ENCODE assay signal across 8 cellular contexts in genomic region chr19:54464624-54465266, GRCh38. TPM values are rescaled to one million over a fixed set of nuclear protein-coding genes. Genes with fewer than 3 reads are reported as not detected.
DNase-seq lines count a peak whose midpoint lies in the region; TF ChIP-seq lines count a peak whose summit lies in the region.

No MANE protein-coding gene starts in this region.

- TF ChIP-seq CTCF in right atrium auricular region (IDR thresholded peaks at IDR 0.05), result peak in 1 of 2 donors; percentile 34
- peak in 1 of 4 experiments; percentile 48 for TF ChIP-seq CTCF in prostate gland (IDR thresholded peaks at IDR 0.05)
- TF ChIP-seq CTCF in uterus (IDR thresholded peaks at IDR 0.05), result peak in 1 of 4 experiments; percentile 21

- peak; percentile 63 for TF ChIP-seq POLR2A in GM10847 (IDR thresholded peaks at IDR 0.05; ENCODE audit: extremely low read depth, insufficient read length)
- peak; percentile 51 for TF ChIP-seq POLR2A in prostate gland (IDR thresholded peaks at IDR 0.05)
- TF ChIP-seq POLR2A in uterus (IDR thresholded peaks at IDR 0.05), result peak; percentile 29 to 38

- peak overlapping the region; percentile 96 to 97 for H3K27ac ChIP-seq in right atrium auricular region
- H3K27ac ChIP-seq in prostate gland, result peak overlapping the region; percentile 97 to 98
- peak overlapping the region; percentile 85 to 86 for H3K27ac ChIP-seq in uterus

- H3K36me3 ChIP-seq in H7 (replicated peaks; ENCODE audit: control insufficient read depth, insufficient read depth, low read length) (peaks cover 4% of the 10 kb centered on the region), right atrium auricular region (peaks cover 23% of the 10 kb centered on the region), prostate gland (peaks cover 0 to 6% of the 10 kb centered on the region in 2 donors), uterus (no peaks in the 10 kb centered on the region)

- WGBS in prostate gland, result 10% methylated on average over 59 of the region's 61 CpGs

- peak; percentile 96 for DNase-seq in H7
- peak; percentile 91 for DNase-seq in LoVo (ENCODE audit: low spot score)
- peak; percentile 35 for DNase-seq in T follicular helper cell (ENCODE audit: low read depth)
- peak; percentile 60 for DNase-seq in amniotic stem cell (lab: John Stamatoyannopoulos, UW)
- DNase-seq in right atrium auricular region (ENCODE audit: low spot score), result peak; percentile 94
- DNase-seq in prostate gland (ENCODE audit: low spot score), result peak; percentile 90
- peak; percentile 75 to 77 for DNase-seq in uterus

- H3K4me3 ChIP-seq in H7 (ENCODE audit: insufficient read depth, low read depth, low read length) (peak overlapping the region; percentile 73), right atrium auricular region (peak overlapping the region; percentile 53 to 72), prostate gland (peak overlapping the region; percentile 38 to 83), uterus (peak overlapping the region; percentile 37 to 58)

- no peaks in the 10 kb centered on the region for H3K9me3 ChIP-seq in right atrium auricular region
- no peaks in the 10 kb centered on the region for H3K9me3 ChIP-seq in prostate gland
- H3K9me3 ChIP-seq in uterus, result no peaks in the 10 kb centered on the region

- H3K4me1 ChIP-seq in right atrium auricular region (peaks cover 0 to 39% of the 10 kb centered on the region in 2 donors), prostate gland (replicated peaks) (peaks cover 13% of the 10 kb centered on the region), uterus (no peaks in the 10 kb centered on the region)

- intact Hi-C loops in prostate gland (cut with DNase I) (no loop called here), uterus (cut with DNase I; ENCODE audit: low total_unique reads) (no loop called here)

- peaks cover 13% of the 10 kb centered on the region for H3K27me3 ChIP-seq in H7 (ENCODE audit: control insufficient read depth, insufficient read depth, low read length)
- H3K27me3 ChIP-seq in right atrium auricular region, result no peaks in the 10 kb centered on the region
- H3K27me3 ChIP-seq in prostate gland (replicated peaks; ENCODE audit: insufficient read depth), result no peaks in the 10 kb centered on the region
- no peaks in the 10 kb centered on the region for H3K27me3 ChIP-seq in uterus

RNA-seq across cellular contexts. Expression of gene LENG9, which starts 1.2 kb away (rescaled TPM):
- total RNA-seq in H7 (2014; rRNA removed; shearing (Covaris generic)), result 3.5 and 7.9 TPM in 2 replicates
- total RNA-seq in right atrium auricular region (1 to 10 TPM; 2.1 to 4.9 TPM), prostate gland (10 to 100 TPM; 18.6 to 22.2 TPM), uterus (1 to 10 TPM in 3 of 4 donors, not detected in 1; 3.7 to 7.1 (median 3.8) TPM)

RNA-seq across cellular contexts. Expression of gene CDC42EP5, which starts 8.4 kb away (rescaled TPM):
- 0.70 and 4.3 TPM in 2 replicates for total RNA-seq in H7 (2014; rRNA removed; shearing (Covaris generic))
- 10 to 100 TPM; 11.4 to 15.2 TPM for total RNA-seq in right atrium auricular region
- total RNA-seq in prostate gland, result 100 to 1,000 TPM; 102 to 193 TPM
- total RNA-seq in uterus, result 10 to 100 TPM in 2 of 4 donors, 1 to 10 TPM in 2; 1.8 to 39.8 (median 16.1) TPM

RNA-seq across cellular contexts. Expression of gene LENG8, which starts 15.7 kb away (rescaled TPM):
- 25.3 and 30.7 TPM in 2 replicates for total RNA-seq in H7 (2014; rRNA removed; shearing (Covaris generic))
- total RNA-seq in right atrium auricular region (10 to 100 TPM; 32.1 to 36.4 TPM), prostate gland (100 to 1,000 TPM; 111 to 292 TPM), uterus (100 to 1,000 TPM in 2 of 4 donors, 10 to 100 TPM in 2; 58.1 to 275 (median 91.4) TPM)

RNA-seq across cellular contexts. Expression of gene LAIR2, which starts 37.9 kb away (rescaled TPM):
- total RNA-seq in H7 (2014; rRNA removed; shearing (Covaris generic)), result not detected in 2 replicates
- total RNA-seq in right atrium auricular region (not detected), prostate gland (not detected), uterus (not detected)

RNA-seq across cellular contexts. Expression of gene TTYH1, which starts 49.5 kb away (rescaled TPM):
- 13.4 and 17.7 TPM in 2 replicates for total RNA-seq in H7 (2014; rRNA removed; shearing (Covaris generic))
- total RNA-seq in right atrium auricular region (1 to 10 TPM; 1.7 to 2.7 TPM), prostate gland (100 to 1,000 TPM in 1 of 2 donors, 1 to 10 TPM in 1; 1.8 to 136 TPM), uterus (10 to 100 TPM in 1 of 4 donors, 1 to 10 TPM in 1, not detected in 2; 1.9 to 10.2 TPM)

Comparison
In these comparisons a context has a peak if more than half of its experiments do, and no peak if none do; other contexts are left out.
1. Peak in every context shown above with its lines: DNase-seq, H3K4me3 ChIP-seq and H3K27ac ChIP-seq.
2. DNase-seq: peak in every context shown above with its lines; median percentile 96 in H7; 94 in right atrium auricular region; 91 in LoVo; 90 in prostate gland; 76 in uterus; 60 in amniotic stem cell; 35 in T follicular helper cell.